Comparison of ENCODE assay signal across 24 cellular contexts in the genomic region with DNA sequence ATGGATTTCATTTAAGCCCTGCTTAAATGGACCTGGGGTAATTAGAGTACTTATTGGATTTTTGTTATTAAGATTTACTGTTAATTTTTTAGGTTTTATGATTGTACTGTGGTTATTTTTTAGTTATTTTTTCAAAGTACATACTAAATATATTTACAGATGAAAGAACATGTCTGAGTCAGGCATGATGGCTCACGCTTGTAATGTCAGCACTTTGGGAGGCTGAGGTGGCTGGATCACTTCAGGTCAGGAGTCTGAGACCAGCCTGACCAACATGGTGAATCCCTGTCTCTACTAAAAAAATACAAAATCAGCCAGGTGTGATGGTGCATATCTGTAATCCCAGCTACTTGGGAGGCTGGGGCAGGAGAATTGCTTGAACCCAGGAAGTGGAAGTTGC.
"Had no signal": no experiment of that assay in that cellular context is flagged by ENCODE, and none has a peak within 500 bp of the region (broad histone marks: within the 10 kb centered on the region; RNA-seq: fewer than 3 reads in every experiment).

No MANE protein-coding gene starts in this region.

- H3K9me3 ChIP-seq: gastrocnemius medialis, neutrophil, ovary, right lobe of liver, testis, upper lobe of left lung had no signal

- FAIRE-seq: endometrium had no signal

- H3K4me3 ChIP-seq: gastrocnemius medialis, ovary, right lobe of liver, skin epidermis, testis, upper lobe of left lung had no signal

- H3K27ac Mint-ChIP-seq: activated CD4-positive, alpha-beta T cell treated with anti-CD3 and anti-CD28 coated beads, Interleukin-2, amount 10 ng/mL, durations not matched to agents 7 days and 5 days; activated CD8-positive, alpha-beta T cell treated with anti-CD3 and anti-CD28 coated beads, Interleukin-2, amount 10 ng/mL, durations not matched to agents 7 days and 5 days; activated naive CD8-positive, alpha-beta T cell treated with anti-CD3 and anti-CD28 coated beads, Interleukin-2, amount 50 U/mL, for 24 hours; activated T-helper 1 cell treated with anti-CD3 and anti-CD28 coated beads, Interleukin-12 subunit alpha, Interleukin-12 subunit beta, Interleukin-2, Interleukin-4 antibody, amounts not matched to agents 30 ng/mL and 10 ng/mL and 1 ng/mL, durations not matched to agents 14 hours and 24 hours and 36 hours; natural killer cell treated with Interleukin-12 subunit alpha and Interleukin-12 subunit beta and Interleukin-15 and Interleukin-18, amount 100 ng/mL, for 72 hours; stimulated activated naive B cell treated with anti-CD40 and anti-IgM and Interleukin-4, amounts not matched to agents 10 μg/mL and 1 μg/mL and 100 μg/mL, for 72 hours; T-helper 2 cell treated with Interferon-gamma antibody and Interleukin-4, amounts not matched to agents 5 μg/mL and 100 μg/mL, for 36 hours had no signal

- H3K4me1 ChIP-seq: gastrocnemius medialis, right lobe of liver, testis had no signal

- H3K4me1 Mint-ChIP-seq: activated naive CD8-positive, alpha-beta T cell treated with anti-CD3 and anti-CD28 coated beads, Interleukin-2, amount 50 U/mL, for 24 hours had no signal

- H3K36me3 Mint-ChIP-seq: memory B cell; natural killer cell treated with Interleukin-12 subunit alpha and Interleukin-12 subunit beta and Interleukin-15 and Interleukin-18, amount 100 ng/mL, for 72 hours had no signal

- H3K9me3 Mint-ChIP-seq: activated CD4-positive, alpha-beta T cell treated with anti-CD3 and anti-CD28 coated beads, Interleukin-2, amount 10 ng/mL, durations not matched to agents 7 days and 5 days; activated naive CD8-positive, alpha-beta T cell treated with anti-CD3 and anti-CD28 coated beads, Interleukin-2, amount 50 U/mL, for 24 hours; activated T-helper 1 cell treated with anti-CD3 and anti-CD28 coated beads, Interleukin-12 subunit alpha, Interleukin-12 subunit beta, Interleukin-2, Interleukin-4 antibody, amounts not matched to agents 30 ng/mL and 10 ng/mL and 1 ng/mL, durations not matched to agents 14 hours and 24 hours and 36 hours; memory B cell; natural killer cell treated with Interleukin-12 subunit alpha and Interleukin-12 subunit beta and Interleukin-15 and Interleukin-18, amount 100 ng/mL, for 72 hours; stimulated activated naive B cell treated with anti-CD40 and anti-IgM and Interleukin-4, amounts not matched to agents 10 μg/mL and 1 μg/mL and 100 μg/mL, for 72 hours; T-helper 2 cell treated with Interferon-gamma antibody and Interleukin-4, amounts not matched to agents 5 μg/mL and 100 μg/mL, for 36 hours had no signal

- H3K27ac ChIP-seq: gastrocnemius medialis, neutrophil, ovary, right lobe of liver, skin epidermis, testis, WERI-Rb-1 had no signal

- H3K27me3 ChIP-seq: gastrocnemius medialis, neutrophil, ovary, right lobe of liver, testis, upper lobe of left lung had no signal

- H3K36me3 ChIP-seq: gastrocnemius medialis, neutrophil, ovary, right lobe of liver, upper lobe of left lung, WERI-Rb-1 had no signal

- H3K4me3 Mint-ChIP-seq: activated CD4-positive, alpha-beta T cell treated with anti-CD3 and anti-CD28 coated beads, Interleukin-2, amount 10 ng/mL, durations not matched to agents 7 days and 5 days; activated CD8-positive, alpha-beta T cell treated with anti-CD3 and anti-CD28 coated beads, Interleukin-2, amount 10 ng/mL, durations not matched to agents 7 days and 5 days; activated naive CD8-positive, alpha-beta T cell treated with anti-CD3 and anti-CD28 coated beads, Interleukin-2, amount 50 U/mL, for 24 hours; activated T-helper 1 cell treated with anti-CD3 and anti-CD28 coated beads, Interleukin-12 subunit alpha, Interleukin-12 subunit beta, Interleukin-2, Interleukin-4 antibody, amounts not matched to agents 30 ng/mL and 10 ng/mL and 1 ng/mL, durations not matched to agents 14 hours and 24 hours and 36 hours; memory B cell; natural killer cell treated with Interleukin-12 subunit alpha and Interleukin-12 subunit beta and Interleukin-15 and Interleukin-18, amount 100 ng/mL, for 72 hours; stimulated activated naive B cell treated with anti-CD40 and anti-IgM and Interleukin-4, amounts not matched to agents 10 μg/mL and 1 μg/mL and 100 μg/mL, for 72 hours; T-helper 2 cell treated with Interferon-gamma antibody and Interleukin-4, amounts not matched to agents 5 μg/mL and 100 μg/mL, for 36 hours had no signal

- ATAC-seq: activated CD8-positive, alpha-beta T cell treated with anti-CD3 and anti-CD28 coated beads, Interleukin-2, amount 10 ng/mL, durations not matched to agents 7 days and 5 days; activated naive CD8-positive, alpha-beta T cell treated with anti-CD3 and anti-CD28 coated beads, Interleukin-2, amount 50 U/mL, for 24 hours; gastrocnemius medialis; left cardiac atrium; natural killer cell treated with Interleukin-12 subunit alpha and Interleukin-12 subunit beta and Interleukin-15 and Interleukin-18, amount 100 ng/mL, for 72 hours; right lobe of liver; stimulated activated naive B cell treated with anti-CD40 and anti-IgM and Interleukin-4, amounts not matched to agents 10 μg/mL and 1 μg/mL and 100 μg/mL, for 72 hours had no signal

- DNase-seq: activated CD4-positive, alpha-beta T cell treated with anti-CD3 and anti-CD28 coated beads, Interleukin-2, amount 10 ng/mL, durations not matched to agents 7 days and 5 days; activated CD4-positive, CD25-positive, alpha-beta regulatory T cell treated with anti-CD3 and anti-CD28 coated beads, Interleukin-2, amount 50 U/mL, for 72 hours; activated CD8-positive, alpha-beta T cell treated with anti-CD3 and anti-CD28 coated beads, Interleukin-2, amount 10 ng/mL, durations not matched to agents 7 days and 5 days; activated gamma-delta T cell; activated naive CD4-positive, alpha-beta T cell treated with anti-CD3 and anti-CD28 coated beads, Interleukin-2, amount 50 U/mL, for 16 hours; activated naive CD8-positive, alpha-beta T cell treated with anti-CD3 and anti-CD28 coated beads, Interleukin-2, amount 50 U/mL, for 24 hours; effector CD4-positive, alpha-beta T cell; gastrocnemius medialis; hippocampal formation; left cardiac atrium; ovary; right lobe of liver; stimulated activated CD8-positive, alpha-beta memory T cell treated with anti-CD3 and anti-CD28 coated beads, Interleukin-4, amount 100 ng/mL, for 48 hours; stimulated activated naive B cell treated with anti-CD40 and anti-IgM and Interleukin-4, amounts not matched to agents 10 μg/mL and 1 μg/mL and 100 μg/mL, for 72 hours; testis; upper lobe of left lung; WERI-Rb-1 had no signal

- H3K27me3 Mint-ChIP-seq: activated CD4-positive, alpha-beta T cell treated with anti-CD3 and anti-CD28 coated beads, Interleukin-2, amount 10 ng/mL, durations not matched to agents 7 days and 5 days; activated naive CD8-positive, alpha-beta T cell treated with anti-CD3 and anti-CD28 coated beads, Interleukin-2, amount 50 U/mL, for 24 hours; memory B cell; natural killer cell treated with Interleukin-12 subunit alpha and Interleukin-12 subunit beta and Interleukin-15 and Interleukin-18, amount 100 ng/mL, for 72 hours; stimulated activated naive B cell treated with anti-CD40 and anti-IgM and Interleukin-4, amounts not matched to agents 10 μg/mL and 1 μg/mL and 100 μg/mL, for 72 hours had no signal
